In genomic region chr1:33000427-33001026, GRCh38 we compare ENCODE assay signal across 22 cellular contexts. TPM values are rescaled to one million over a fixed set of nuclear protein-coding genes. Genes with fewer than 3 reads are reported as not detected.
DNase-seq lines count a peak whose midpoint lies in the region; ATAC-seq and TF ChIP-seq lines count a peak whose summit lies in the region.
"Had no signal": no experiment of that assay in that cellular context is flagged by ENCODE, and none has a peak within 500 bp of the region (broad histone marks: within the 10 kb centered on the region; RNA-seq: fewer than 3 reads in every experiment).

No MANE protein-coding gene starts in this region.

- no peak overlapping the region for H3K4me3 ChIP-seq in esophagus squamous epithelium
- H3K4me3 ChIP-seq: left ventricle myocardium inferior, stomach had no signal

- H3K9me3 ChIP-seq in esophagus squamous epithelium: no peaks in the 10 kb centered on the region
- H3K9me3 ChIP-seq: left ventricle myocardium inferior, stomach had no signal

- no peak for ATAC-seq in effector memory CD8-positive, alpha-beta T cell (replicated peaks)
- ATAC-seq: Panc1, right cardiac atrium had no signal

- TF ChIP-seq CTCF in type B pancreatic cell (conservative IDR thresholded peaks at IDR 0.05): no peak
- no peak for TF ChIP-seq CTCF in esophagus squamous epithelium (IDR thresholded peaks at IDR 0.05)

- intact Hi-C loops in activated naive CD4-positive, alpha-beta T cell treated with anti-CD3 and anti-CD28 coated beads for 36 hours (cut with micrococcal nuclease): no loop called here
- intact Hi-C loops in activated T-helper 2 cell treated with anti-CD3 and anti-CD28 coated beads, Interferon-gamma antibody, Interleukin-2, Interleukin-4, amounts not matched to agents 10 μg/mL and 5 μg/mL and 100 μg/mL, durations not matched to agents 14 hours and 24 hours and 36 hours (cut with micrococcal nuclease): no loop called here
- intact Hi-C loops in esophagus squamous epithelium (cut with DNase I): loop anchor here (10.0 kb wide), 1 partner anchor 66 kb away; no protein-coding TSS in a partner anchor

- peaks cover 2% of the 10 kb centered on the region for H3K36me3 Mint-ChIP-seq in activated naive CD4-positive, alpha-beta T cell treated with anti-CD3 and anti-CD28 coated beads, Interleukin-2, amount 10 ng/mL, durations not matched to agents 7 days and 5 days
- H3K36me3 Mint-ChIP-seq in activated naive CD4-positive, alpha-beta T cell treated with anti-CD3 and anti-CD28 coated beads for 36 hours (ENCODE audit: low read depth): no peaks in the 10 kb centered on the region
- peaks cover 39% of the 10 kb centered on the region for H3K36me3 Mint-ChIP-seq in activated T-helper 2 cell treated with anti-CD3 and anti-CD28 coated beads, Interferon-gamma antibody, Interleukin-2, Interleukin-4, amounts not matched to agents 10 μg/mL and 5 μg/mL and 100 μg/mL, durations not matched to agents 14 hours and 24 hours and 36 hours (ENCODE audit: low read depth)
- H3K36me3 Mint-ChIP-seq in type B pancreatic cell: peaks cover 3% of the 10 kb centered on the region
- H3K36me3 Mint-ChIP-seq in effector memory CD8-positive, alpha-beta T cell (ENCODE audit: insufficient read depth): no peaks in the 10 kb centered on the region
- H3K36me3 Mint-ChIP-seq: activated naive CD4-positive, alpha-beta T cell treated with anti-CD3 and anti-CD28 coated beads, Interleukin-2, amount 50 U/mL, for 24 hours had no signal

- H3K27ac Mint-ChIP-seq in activated naive CD4-positive, alpha-beta T cell treated with anti-CD3 and anti-CD28 coated beads, Interleukin-2, amount 10 ng/mL, durations not matched to agents 7 days and 5 days: peak overlapping the region; percentile 3
- H3K27ac Mint-ChIP-seq in activated naive CD4-positive, alpha-beta T cell treated with anti-CD3 and anti-CD28 coated beads for 36 hours: no peak overlapping the region
- peak overlapping the region; percentile 23 for H3K27ac Mint-ChIP-seq in activated T-helper 2 cell treated with anti-CD3 and anti-CD28 coated beads, Interferon-gamma antibody, Interleukin-2, Interleukin-4, amounts not matched to agents 10 μg/mL and 5 μg/mL and 100 μg/mL, durations not matched to agents 14 hours and 24 hours and 36 hours
- H3K27ac Mint-ChIP-seq in type B pancreatic cell: peak overlapping the region; percentile 14
- no peak overlapping the region for H3K27ac Mint-ChIP-seq in effector memory CD8-positive, alpha-beta T cell
- H3K27ac Mint-ChIP-seq: activated T-cell treated with anti-CD3 and anti-CD28 coated beads, Interleukin-2, amount 50 U/mL, for 24 hours had no signal

- H3K9me3 Mint-ChIP-seq in activated naive CD4-positive, alpha-beta T cell treated with anti-CD3 and anti-CD28 coated beads, Interleukin-2, amount 10 ng/mL, durations not matched to agents 7 days and 5 days: no peaks in the 10 kb centered on the region
- no peaks in the 10 kb centered on the region for H3K9me3 Mint-ChIP-seq in activated naive CD4-positive, alpha-beta T cell treated with anti-CD3 and anti-CD28 coated beads for 36 hours
- H3K9me3 Mint-ChIP-seq in activated T-helper 2 cell treated with anti-CD3 and anti-CD28 coated beads, Interferon-gamma antibody, Interleukin-2, Interleukin-4, amounts not matched to agents 10 μg/mL and 5 μg/mL and 100 μg/mL, durations not matched to agents 14 hours and 24 hours and 36 hours: no peaks in the 10 kb centered on the region
- no peaks in the 10 kb centered on the region for H3K9me3 Mint-ChIP-seq in type B pancreatic cell
- H3K9me3 Mint-ChIP-seq in effector memory CD8-positive, alpha-beta T cell: no peaks in the 10 kb centered on the region
- H3K9me3 Mint-ChIP-seq: activated naive CD4-positive, alpha-beta T cell treated with anti-CD3 and anti-CD28 coated beads, Interleukin-2, amount 50 U/mL, for 24 hours; activated T-cell treated with anti-CD3 and anti-CD28 coated beads, Interleukin-2, amount 50 U/mL, for 24 hours had no signal

- H3K27me3 ChIP-seq in esophagus squamous epithelium: no peaks in the 10 kb centered on the region
- H3K27me3 ChIP-seq: stomach had no signal

- TF ChIP-seq POLR2A in esophagus squamous epithelium (IDR thresholded peaks at IDR 0.05): no peak

- CTCF ChIA-PET in activated naive CD4-positive, alpha-beta T cell treated with anti-CD3 and anti-CD28 coated beads, Interleukin-2, amount 10 ng/mL, durations not matched to agents 7 days and 5 days (lab: Charles Lee): interaction anchor here (0.9 to 2.9 kb wide), 8 partner anchors 9 to 72 kb away, joined by 3 to 14 read pairs (median 7); no protein-coding TSS in a partner anchor
- CTCF ChIA-PET in activated naive CD4-positive, alpha-beta T cell treated with anti-CD3 and anti-CD28 coated beads for 36 hours (lab: Charles Lee): interaction anchor here (0.7 to 1.9 kb wide), 3 partner anchors 9 to 60 kb away, joined by 3 to 5 read pairs (median 3); no protein-coding TSS in a partner anchor

- H3K4me3 Mint-ChIP-seq in activated naive CD4-positive, alpha-beta T cell treated with anti-CD3 and anti-CD28 coated beads, Interleukin-2, amount 10 ng/mL, durations not matched to agents 7 days and 5 days: no peak overlapping the region
- no peak overlapping the region for H3K4me3 Mint-ChIP-seq in activated naive CD4-positive, alpha-beta T cell treated with anti-CD3 and anti-CD28 coated beads for 36 hours
- H3K4me3 Mint-ChIP-seq in activated T-helper 2 cell treated with anti-CD3 and anti-CD28 coated beads, Interferon-gamma antibody, Interleukin-2, Interleukin-4, amounts not matched to agents 10 μg/mL and 5 μg/mL and 100 μg/mL, durations not matched to agents 14 hours and 24 hours and 36 hours (ENCODE audit: low read depth): no peak overlapping the region
- no peak overlapping the region for H3K4me3 Mint-ChIP-seq in type B pancreatic cell
- no peak overlapping the region for H3K4me3 Mint-ChIP-seq in effector memory CD8-positive, alpha-beta T cell
- H3K4me3 Mint-ChIP-seq: activated naive CD4-positive, alpha-beta T cell treated with anti-CD3 and anti-CD28 coated beads, Interleukin-2, amount 50 U/mL, for 24 hours; activated T-cell treated with anti-CD3 and anti-CD28 coated beads, Interleukin-2, amount 50 U/mL, for 24 hours had no signal

- H3K36me3 ChIP-seq in esophagus squamous epithelium: no peaks in the 10 kb centered on the region
- H3K36me3 ChIP-seq: left ventricle myocardium inferior, stomach had no signal

- H3K4me1 ChIP-seq in esophagus squamous epithelium: peaks cover 22 to 43% (median 25%) of the 10 kb centered on the region in 3 donors

- H3K4me1 Mint-ChIP-seq in activated naive CD4-positive, alpha-beta T cell treated with anti-CD3 and anti-CD28 coated beads, Interleukin-2, amount 10 ng/mL, durations not matched to agents 7 days and 5 days: peaks cover 15% of the 10 kb centered on the region
- peaks cover 26% of the 10 kb centered on the region for H3K4me1 Mint-ChIP-seq in activated naive CD4-positive, alpha-beta T cell treated with anti-CD3 and anti-CD28 coated beads for 36 hours (ENCODE audit: low read depth)
- H3K4me1 Mint-ChIP-seq in activated T-helper 2 cell treated with anti-CD3 and anti-CD28 coated beads, Interferon-gamma antibody, Interleukin-2, Interleukin-4, amounts not matched to agents 10 μg/mL and 5 μg/mL and 100 μg/mL, durations not matched to agents 14 hours and 24 hours and 36 hours (ENCODE audit: low read depth): peaks cover 34% of the 10 kb centered on the region
- H3K4me1 Mint-ChIP-seq in type B pancreatic cell (ENCODE audit: unreplicated experiment): peaks cover 41% of the 10 kb centered on the region
- peaks cover 0 to 22% of the 10 kb centered on the region in 2 donors for H3K4me1 Mint-ChIP-seq in effector memory CD8-positive, alpha-beta T cell (ENCODE audit: low read depth in 2 of 2)

- DNase-seq in activated naive CD4-positive, alpha-beta T cell treated with anti-CD3 and anti-CD28 coated beads, Interleukin-2, amount 10 ng/mL, durations not matched to agents 7 days and 5 days: no peak
- DNase-seq in activated naive CD4-positive, alpha-beta T cell treated with anti-CD3 and anti-CD28 coated beads for 36 hours: no peak
- no peak for DNase-seq in activated T-helper 2 cell treated with anti-CD3 and anti-CD28 coated beads, Interferon-gamma antibody, Interleukin-2, Interleukin-4, amounts not matched to agents 10 μg/mL and 5 μg/mL and 100 μg/mL, durations not matched to agents 14 hours and 24 hours and 36 hours (ENCODE audit: low spot score)
- DNase-seq in lung microvascular endothelial cell (ENCODE audit: low read depth in 2 of 2) (peak; percentile 28 to 69), type B pancreatic cell (ENCODE audit: extremely low spot score, unreplicated experiment) (no peak), esophagus squamous epithelium (lab: John Stamatoyannopoulos, UW) (no peak), NCI-H82 treated with DMSO at 0.1 percent for 48 hours (lab: John Stamatoyannopoulos, UW; ENCODE audit: unreplicated experiment) (no peak)
- no peak for DNase-seq in effector memory CD8-positive, alpha-beta T cell
- DNase-seq: activated CD8-positive, alpha-beta memory T cell treated with anti-CD3 and anti-CD28 coated beads for 24 hours; activated T-cell treated with anti-CD3 and anti-CD28 coated beads, Interleukin-2, amount 50 U/mL, for 24 hours; cerebellar nuclear complex; hippocampal formation; left ventricle myocardium inferior; NCI-H1417 treated with DMSO at 0.1 percent for 48 hours; NCI-H510A treated with DMSO at 0.1 percent for 48 hours; right cardiac atrium; stimulated activated CD4-positive, alpha-beta T cell treated with anti-CD3 and anti-CD28 coated beads, Interleukin-12 subunit alpha, Interleukin-12 subunit beta, amount 100 ng/mL, for 4 hours; stomach; trophoblast cell had no signal

- H3K27ac ChIP-seq in esophagus squamous epithelium: no peak overlapping the region
- H3K27ac ChIP-seq: left ventricle myocardium inferior, stomach, VCaP had no signal

- no peaks in the 10 kb centered on the region for H3K27me3 Mint-ChIP-seq in activated naive CD4-positive, alpha-beta T cell treated with anti-CD3 and anti-CD28 coated beads, Interleukin-2, amount 10 ng/mL, durations not matched to agents 7 days and 5 days
- H3K27me3 Mint-ChIP-seq in activated naive CD4-positive, alpha-beta T cell treated with anti-CD3 and anti-CD28 coated beads for 36 hours (ENCODE audit: low read depth): no peaks in the 10 kb centered on the region
- no peaks in the 10 kb centered on the region for H3K27me3 Mint-ChIP-seq in activated T-helper 2 cell treated with anti-CD3 and anti-CD28 coated beads, Interferon-gamma antibody, Interleukin-2, Interleukin-4, amounts not matched to agents 10 μg/mL and 5 μg/mL and 100 μg/mL, durations not matched to agents 14 hours and 24 hours and 36 hours (ENCODE audit: low read depth)
- no peaks in the 10 kb centered on the region for H3K27me3 Mint-ChIP-seq in type B pancreatic cell
- no peaks in the 10 kb centered on the region for H3K27me3 Mint-ChIP-seq in effector memory CD8-positive, alpha-beta T cell
- H3K27me3 Mint-ChIP-seq: activated naive CD4-positive, alpha-beta T cell treated with anti-CD3 and anti-CD28 coated beads, Interleukin-2, amount 50 U/mL, for 24 hours; activated T-cell treated with anti-CD3 and anti-CD28 coated beads, Interleukin-2, amount 50 U/mL, for 24 hours had no signal

- WGBS in esophagus squamous epithelium, 2 donors: 78 to 81% methylated on average over 4 of the region's 4 CpGs

RNA-seq across cellular contexts. Expression of gene RNF19B, which starts 35.9 kb away (rescaled TPM):
- total RNA-seq in activated naive CD4-positive, alpha-beta T cell treated with anti-CD3 and anti-CD28 coated beads for 36 hours: 10 to 100 TPM; 12.5 to 13.3 TPM
- total RNA-seq in activated T-helper 2 cell treated with anti-CD3 and anti-CD28 coated beads, Interferon-gamma antibody, Interleukin-2, Interleukin-4, amounts not matched to agents 10 μg/mL and 5 μg/mL and 100 μg/mL, durations not matched to agents 14 hours and 24 hours and 36 hours: 50.4 and 52.5 TPM in 2 replicates
- total RNA-seq in lung microvascular endothelial cell (8.5 and 12.9 TPM in 2 replicates), type B pancreatic cell (ENCODE audit: low replicate concordance) (20.1 and 33.8 TPM in 2 replicates), esophagus squamous epithelium (10 to 100 TPM; 24.2 to 61.6 (median 46.4) TPM)

RNA-seq across cellular contexts. Expression of gene AK2, which starts 36.2 kb away (rescaled TPM):
- 100 to 1,000 TPM; 311 to 328 TPM for total RNA-seq in activated naive CD4-positive, alpha-beta T cell treated with anti-CD3 and anti-CD28 coated beads for 36 hours
- 349 TPM in 2 replicates for total RNA-seq in activated T-helper 2 cell treated with anti-CD3 and anti-CD28 coated beads, Interferon-gamma antibody, Interleukin-2, Interleukin-4, amounts not matched to agents 10 μg/mL and 5 μg/mL and 100 μg/mL, durations not matched to agents 14 hours and 24 hours and 36 hours
- total RNA-seq in lung microvascular endothelial cell: 46.2 and 54.6 TPM in 2 replicates
- total RNA-seq in type B pancreatic cell (ENCODE audit: low replicate concordance): 138 and 140 TPM in 2 replicates
- 100 to 1,000 TPM; 126 to 167 (median 151) TPM for total RNA-seq in esophagus squamous epithelium

Comparison
In these comparisons a context has a peak if more than half of its experiments do, and no peak if none do; other contexts are left out.
1. H3K27ac Mint-ChIP-seq: peak in activated naive CD4-positive, alpha-beta T cell treated with anti-CD3 and anti-CD28 coated beads, Interleukin-2, amount 10 ng/mL, durations not matched to agents 7 days and 5 days (single experiment), activated T-helper 2 cell treated with anti-CD3 and anti-CD28 coated beads, Interferon-gamma antibody, Interleukin-2, Interleukin-4, amounts not matched to agents 10 μg/mL and 5 μg/mL and 100 μg/mL, durations not matched to agents 14 hours and 24 hours and 36 hours (single experiment) and type B pancreatic cell (single experiment); none in activated naive CD4-positive, alpha-beta T cell treated with anti-CD3 and anti-CD28 coated beads for 36 hours (single experiment) and effector memory CD8-positive, alpha-beta T cell (0 of 2).
2. DNase-seq: peak in lung microvascular endothelial cell (2 of 2); none in activated naive CD4-positive, alpha-beta T cell treated with anti-CD3 and anti-CD28 coated beads, Interleukin-2, amount 10 ng/mL, durations not matched to agents 7 days and 5 days (single experiment), activated naive CD4-positive, alpha-beta T cell treated with anti-CD3 and anti-CD28 coated beads for 36 hours (single experiment), activated T-helper 2 cell treated with anti-CD3 and anti-CD28 coated beads, Interferon-gamma antibody, Interleukin-2, Interleukin-4, amounts not matched to agents 10 μg/mL and 5 μg/mL and 100 μg/mL, durations not matched to agents 14 hours and 24 hours and 36 hours (single experiment), type B pancreatic cell (single experiment), esophagus squamous epithelium (single experiment), NCI-H82 treated with DMSO at 0.1 percent for 48 hours (single experiment) and effector memory CD8-positive, alpha-beta T cell (0 of 3).